Comparison of ENCODE assay signal across 8 cellular contexts in genomic region chr15:64046347-64047153, GRCh38. TPM values are rescaled to one million over a fixed set of nuclear protein-coding genes. Genes with fewer than 3 reads are reported as not detected.
DNase-seq lines count a peak whose midpoint lies in the region; ATAC-seq and TF ChIP-seq lines count a peak whose summit lies in the region.

Gene DAPK2, minus strand, starts transcription at chr15:64046485. Its CDS starts 6,224 bp downstream, at chr15:64040261.

- no peaks in the 10 kb centered on the region for H3K36me3 Mint-ChIP-seq in chondrocyte (ENCODE audit: low read depth)

- peak; percentile 91 for TF ChIP-seq CTCF in chondrocyte (IDR thresholded peaks at IDR 0.05)

- H3K9me3 Mint-ChIP-seq in chondrocyte (ENCODE audit: low read depth), result no peaks in the 10 kb centered on the region

- peak within 1 kb of the TSS; percentile 62 for H3K4me3 Mint-ChIP-seq in chondrocyte (ENCODE audit: unreplicated experiment)

- DNase-seq in COLO829 (ENCODE audit: low spot score), result peak; percentile 30
- DNase-seq in NCI-H1092 treated with DMSO at 0.1 percent for 48 hours (lab: John Stamatoyannopoulos, UW), result peak; percentile 18
- peak; percentile 49 for DNase-seq in activated CD4-positive, alpha-beta T cell treated with anti-CD3 and anti-CD28 coated beads for 1 hour
- no peak for DNase-seq in chondrocyte (ENCODE audit: low spot score)
- DNase-seq in kidney glomerular epithelial cell (lab: John Stamatoyannopoulos, UW), result peak; percentile 29
- DNase-seq in stimulated activated CD4-positive, alpha-beta T cell treated with anti-CD3 and anti-CD28 coated beads, Interleukin-15, amount 100 ng/mL, for 48 hours (ENCODE audit: low read depth in 2 of 2), result peak; percentile 14 to 57

- peaks cover 2% of the 10 kb centered on the region for H3K27me3 Mint-ChIP-seq in chondrocyte (ENCODE audit: low read depth)

- ATAC-seq in GM21528 (IDR thresholded peaks at IDR 0.05; ENCODE audit: low FRiP score, unreplicated experiment) (peak; percentile 60), HG03460 (IDR thresholded peaks at IDR 0.05; ENCODE audit: unreplicated experiment) (no peak)

- peaks cover 17% of the 10 kb centered on the region for H3K4me1 Mint-ChIP-seq in chondrocyte (ENCODE audit: low read depth)

- no peak within 1 kb of the TSS for H3K27ac Mint-ChIP-seq in chondrocyte (ENCODE audit: unreplicated experiment)

RNA-seq across cellular contexts. Expression of gene DAPK2, which starts in this region (rescaled TPM):
- 1.2 to 1.6 TPM (median 1.3 TPM) in 3 replicates for total RNA-seq in chondrocyte
